ENCODE assay signal across 23 cellular contexts in the genomic region with DNA sequence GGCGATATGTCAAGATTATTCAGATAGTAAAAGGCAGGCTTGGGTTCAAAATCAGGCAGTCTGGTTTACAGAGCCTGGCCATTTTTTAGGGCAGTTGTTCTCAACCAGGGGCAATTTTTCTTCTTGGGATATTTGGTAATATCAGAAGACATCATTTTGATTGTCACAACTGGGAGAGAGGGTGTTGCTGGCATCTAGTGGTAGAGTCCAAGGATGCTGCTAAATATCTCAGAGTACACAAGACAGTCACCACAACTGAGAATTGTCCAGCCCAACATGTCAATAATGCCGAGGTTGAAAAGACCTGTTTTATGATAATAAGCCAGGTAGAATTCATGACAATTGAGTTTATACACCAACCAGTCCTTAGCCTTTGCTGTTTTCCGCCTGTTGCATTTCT.
DNase-seq lines count a peak whose midpoint lies in the region; ATAC-seq, FAIRE-seq and TF ChIP-seq lines count a peak whose summit lies in the region.
"Had no signal": no experiment of that assay in that cellular context is flagged by ENCODE, and none has a peak within 500 bp of the region (broad histone marks: within the 10 kb centered on the region; RNA-seq: fewer than 3 reads in every experiment).

No MANE protein-coding gene starts in this region.

- no peak overlapping the region for H2AK5ac ChIP-seq in H1 (ENCODE audit: low read depth, low read length)

- H4K8ac ChIP-seq in H1 (ENCODE audit: extremely low read depth, insufficient read depth, low read length): no peak overlapping the region

- whole genome bisulfite sequencing in H1 (ENCODE audit: extremely low coverage in 1 of 2, insufficient coverage in 1 of 2, insufficient read length in 1 of 2, insufficient replicate concordance in 2 of 2, low coverage in 1 of 2, low lambda C conversion rate in 2 of 2, missing lambda C conversion rate in 1 of 2), 2 experiments: 77% methylated on average over 3 of the region's 3 CpGs; no CpG with 5 or more reads in 1 of the 2 experiments

- H3K36me3 ChIP-seq in PC-9 (ENCODE audit: low read depth) (no peaks in the 10 kb centered on the region), H1 (ENCODE audit: control insufficient read depth in 2 of 4, insufficient read depth in 4 of 4, low read length in 3 of 4) (no peaks in the 10 kb centered on the region)
- H3K36me3 ChIP-seq: cardiac muscle cell had no signal

- H3K4me1 ChIP-seq in PC-9 (replicated peaks; ENCODE audit: insufficient read depth): no peaks in the 10 kb centered on the region
- peaks cover 0 to 4% (median 1%) of the 10 kb centered on the region in 4 experiments; a peak in 2 of 7 replicates for H3K4me1 ChIP-seq in H1 (replicated peaks in 1 of 4; ENCODE audit: control insufficient read depth in 3 of 4, insufficient read depth in 4 of 4, low read length in 3 of 4)

- no peak overlapping the region for H3K56ac ChIP-seq in H1 (replicated peaks; ENCODE audit: insufficient read length, low read depth, low read length)

- ATAC-seq in GM19463 (IDR thresholded peaks at IDR 0.05; ENCODE audit: unreplicated experiment): no peak
- ATAC-seq: HCT116 had no signal

- no peak overlapping the region for H2BK5ac ChIP-seq in H1 (ENCODE audit: low read depth, low read length)

- H3F3A ChIP-seq in PC-9 (ENCODE audit: insufficient read depth, low read depth): no peaks in the 10 kb centered on the region

- H3K27ac ChIP-seq in 22Rv1 (no peak overlapping the region), PC-9 (no peak overlapping the region), H1 (ENCODE audit: low read depth, low read length) (no peak overlapping the region)
- H3K27ac ChIP-seq: cardiac muscle cell had no signal

- H4K91ac ChIP-seq in H1 (replicated peaks; ENCODE audit: insufficient read length, low read length): no peak overlapping the region

- H3K23ac ChIP-seq in H1 (ENCODE audit: insufficient read length): no peak overlapping the region

- H3K9ac ChIP-seq in H1 (replicated peaks in 1 of 4; ENCODE audit: extremely low read depth in 1 of 4, low read depth in 3 of 4, low read length in 3 of 4): no peak overlapping the region

- H2BK20ac ChIP-seq in H1 (ENCODE audit: low read length): no peak overlapping the region

- no peak overlapping the region for H2BK120ac ChIP-seq in H1 (replicated peaks; ENCODE audit: low read depth, low read length)

- H2BK12ac ChIP-seq in H1 (ENCODE audit: low read depth, low read length): no peak overlapping the region

- intact Hi-C loops in PC-9 (cut with micrococcal nuclease; ENCODE audit: unreplicated experiment): loop anchor here (5.0 kb wide), 1 partner anchor 57 kb away; no protein-coding TSS in a partner anchor

- no peaks in the 10 kb centered on the region; the same call in 1 of the 2 replicates for H3K9me2 ChIP-seq in PC-9 (ENCODE audit: insufficient read depth)

- no TSS peak for BruUV-seq in PC-9 (replicated peaks; lab: Mats Ljungman, UMichigan)

- TF ChIP-seq POLR2A in H1 (IDR thresholded peaks at IDR 0.05; ENCODE audit: control extremely low read depth in 1 of 2, low read depth in 2 of 2, low read length in 2 of 2): no peak

- POLR2A ChIA-PET in PC-9 (lab: Charles Lee; ENCODE audit: unreplicated experiment) (no interaction called here), H1 (lab: Charles Lee; ENCODE audit: partially characterized antibody) (interaction anchor here (0.7 kb wide), 1 partner anchor 113 kb away, joined by 3 read pairs; no protein-coding TSS in a partner anchor)

- no peak overlapping the region for H3K4ac ChIP-seq in H1 (replicated peaks; ENCODE audit: insufficient read length, low read depth, low read length)

- H4K20me1 ChIP-seq in PC-9 (ENCODE audit: insufficient read depth): no peaks in the 10 kb centered on the region
- H4K20me1 ChIP-seq in H1 (replicated peaks in 1 of 2; ENCODE audit: control insufficient read depth in 1 of 2, insufficient read depth in 2 of 2, low read length in 2 of 2): no peaks in the 10 kb centered on the region

- no peaks in the 10 kb centered on the region for H3K79me1 ChIP-seq in H1 (ENCODE audit: low read depth, low read length)

- no peak overlapping the region for H2AFZ ChIP-seq in PC-9
- H2AFZ ChIP-seq in H1 (ENCODE audit: low read length): no peak overlapping the region

- no peaks in the 10 kb centered on the region for H3K9me3 ChIP-seq in PC-9 (ENCODE audit: insufficient read depth, low read depth)
- H3K9me3 ChIP-seq in H1 (ENCODE audit: insufficient read depth in 2 of 2, low read depth in 1 of 2, low read length in 1 of 2): no peaks in the 10 kb centered on the region

- H3K4me2 ChIP-seq in PC-9: no peak overlapping the region
- no peak overlapping the region for H3K4me2 ChIP-seq in H1 (ENCODE audit: insufficient read depth in 1 of 2, low read depth in 2 of 2, low read length in 2 of 2)
- H3K4me2 ChIP-seq: smooth muscle cell had no signal

- peak; percentile 50 to 68 for TF ChIP-seq RAD21 in H1 (IDR thresholded peaks at IDR 0.05 in 1 of 2, conservative IDR thresholded peaks at IDR 0.05 in 1 of 2; ENCODE audit: low read depth in 2 of 2, low read length in 2 of 2)

- H3K79me2 ChIP-seq in PC-9 (ENCODE audit: low read depth) (no peaks in the 10 kb centered on the region), H1 (ENCODE audit: control insufficient read depth in 1 of 2, insufficient read depth in 2 of 2, low read length in 2 of 2) (no peaks in the 10 kb centered on the region)

- DNase-seq in PC-9 (no peak), H1 (ENCODE audit: low read depth in 1 of 2, low spot score in 2 of 2) (no peak), H4 (ENCODE audit: low spot score) (no peak), SW480 (ENCODE audit: low spot score) (no peak)
- no peak for DNase-seq in stimulated activated CD4-positive, alpha-beta T cell treated with anti-CD3 and anti-CD28 coated beads, Interleukin-4, amount 100 ng/mL, for 4 hours
- DNase-seq: activated B cell treated with CpG ODN at 0.5 μM for 24 hours; activated CD4-positive, alpha-beta memory T cell treated with anti-CD3 and anti-CD28 coated beads for 36 hours; activated naive CD4-positive, alpha-beta T cell; activated T-cell treated with anti-CD3 and anti-CD28 coated beads for 4 hours; amniotic stem cell; CD8-positive, alpha-beta memory T cell; effector CD8-positive, alpha-beta T cell; EL; glutamatergic neuron; NCI-H146; stimulated activated CD4-positive, alpha-beta T cell treated with anti-CD3 and anti-CD28 coated beads, Interleukin-4, amount 100 ng/mL, for 24 hours; T-helper 2 cell had no signal

- H3K27me3 ChIP-seq in PC-9 (ENCODE audit: insufficient read depth, low read depth) (peaks cover under 1% of the 10 kb centered on the region; the same call in 1 of the 2 replicates), H1 (replicated peaks in 1 of 4; ENCODE audit: control insufficient read depth in 3 of 4, extremely low read depth in 1 of 4, insufficient read depth in 3 of 4, low read length in 3 of 4) (no peaks in the 10 kb centered on the region)

- CTCF ChIA-PET in PC-9 (lab: Charles Lee) (no interaction called here), H1 (lab: Charles Lee; ENCODE audit: partially characterized antibody) (interaction anchor here (1.3 to 4.9 kb wide), 3 partner anchors 55 to 242 kb away, joined by 4 to 45 read pairs (median 10); no protein-coding TSS in a partner anchor)

- H3K14ac ChIP-seq in H1 (ENCODE audit: insufficient read length): no peak overlapping the region

- H3K4me3 ChIP-seq in PC-9 (no peak overlapping the region), H1 (ENCODE audit: extremely low read depth in 1 of 4, insufficient read depth in 2 of 4, low read depth in 3 of 4, low read length in 4 of 4) (no peak overlapping the region)
- H3K4me3 ChIP-seq: cardiac muscle cell, smooth muscle cell had no signal

- H4K5ac ChIP-seq in H1 (ENCODE audit: insufficient read length, low read depth, low read length): no peak overlapping the region

- no peak for FAIRE-seq in H1 (lab: Jason Lieb, UNC)

- no peaks in the 10 kb centered on the region for H3K23me2 ChIP-seq in H1 (ENCODE audit: low read depth, low read length)

- TF ChIP-seq CTCF in 22Rv1 (IDR thresholded peaks at IDR 0.05) (peak; percentile 17), GM12873 (IDR thresholded peaks at IDR 0.05; ENCODE audit: insufficient read depth, low read depth, low read length, missing control alignments) (peak; percentile 3), PC-9 (conservative IDR thresholded peaks at IDR 0.05) (peak; percentile 39; the same call in 1 of the 2 replicates), H1 (IDR thresholded peaks at IDR 0.05; ENCODE audit: control extremely low read depth in 1 of 3, insufficient read depth in 1 of 3, low read depth in 1 of 3, low read length in 3 of 3) (peak in 2 of 3 experiments; percentile 25 to 32; a peak in 2 of 4 replicates)

- H2BK15ac ChIP-seq in H1 (ENCODE audit: low read length): no peak overlapping the region

- no peak overlapping the region for H3K18ac ChIP-seq in H1 (ENCODE audit: extremely low read depth, low read length)

- TF ChIP-seq EP300 in H1 (IDR thresholded peaks at IDR 0.05; ENCODE audit: borderline replicate concordance in 1 of 2, low read depth in 2 of 2, low read length in 2 of 2): no peak

TF ChIP-seq in H1, 55 proteins besides CTCF, POLR2A, EP300 and RAD21:
- TF ChIP-seq NANOG (IDR thresholded peaks at IDR 0.05; ENCODE audit: insufficient read depth, low read depth, low read length, poor library complexity, severe bottlenecking) (no peak), CHD2 (IDR thresholded peaks at IDR 0.05; ENCODE audit: low read length) (no peak), HDAC2 (IDR thresholded peaks at IDR 0.05; ENCODE audit: borderline replicate concordance in 1 of 2, low read depth in 2 of 2, low read length in 2 of 2) (no peak), FOSL1 (IDR thresholded peaks at IDR 0.05; ENCODE audit: insufficient read depth, low read depth, low read length) (no peak), CEBPB (IDR thresholded peaks at IDR 0.05; ENCODE audit: low read depth, low read length) (no peak), EZH2 (IDR thresholded peaks at IDR 0.05; ENCODE audit: low read depth, low read length, severe bottlenecking) (no peak), SUZ12 (IDR thresholded peaks at IDR 0.05; ENCODE audit: low read length) (no peak), SP4 (IDR thresholded peaks at IDR 0.05; ENCODE audit: low read length) (no peak), ZNF274 (IDR thresholded peaks at IDR 0.05; ENCODE audit: borderline replicate concordance, extremely low read depth, low read length) (no peak), CBX8 (IDR thresholded peaks at IDR 0.05; ENCODE audit: borderline replicate concordance, low read depth, low read length) (no peak), RBBP5 (IDR thresholded peaks at IDR 0.05; ENCODE audit: borderline replicate concordance, low read depth, low read length) (no peak), SAP30 (IDR thresholded peaks at IDR 0.05; ENCODE audit: insufficient read depth, insufficient replicate concordance, low read length) (no peak), SP2 (IDR thresholded peaks at IDR 0.05; ENCODE audit: low read length) (no peak)
- TF ChIP-seq, protein P1, sequence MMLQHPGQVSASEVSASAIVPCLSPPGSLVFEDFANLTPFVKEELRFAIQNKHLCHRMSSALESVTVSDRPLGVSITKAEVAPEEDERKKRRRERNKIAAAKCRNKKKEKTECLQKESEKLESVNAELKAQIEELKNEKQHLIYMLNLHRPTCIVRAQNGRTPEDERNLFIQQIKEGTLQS (IDR thresholded peaks at IDR 0.05; ENCODE audit: insufficient read depth, low read depth, low read length): no peak
